ENCODE assay signal across 10 cellular contexts in genomic region chr9:68802525-68803015, GRCh38.
A peak's percentile ranks its signal among the peaks of the same experiment; 100 is the strongest.
DNase-seq lines count a peak whose midpoint lies in the region; ATAC-seq and TF ChIP-seq lines count a peak whose summit lies in the region.
"Had no signal": no experiment of that assay in that cellular context is flagged by ENCODE, and none has a peak within 500 bp of the region (broad histone marks: within the 10 kb centered on the region; RNA-seq: fewer than 3 reads in every experiment).

No MANE protein-coding gene starts in this region.

- no peaks in the 10 kb centered on the region for H3K36me3 Mint-ChIP-seq in mesothelial cell of epicardium
- H3K36me3 Mint-ChIP-seq: CD8-positive, alpha-beta memory T cell had no signal

- 46% methylated on average over 6 of the region's 6 CpGs for WGBS in right lobe of liver (ENCODE audit: insufficient coverage, low coverage, low lambda C conversion rate, missing lambda C conversion rate)

- H3K9me3 Mint-ChIP-seq in mesothelial cell of epicardium, result no peaks in the 10 kb centered on the region
- H3K9me3 Mint-ChIP-seq: CD8-positive, alpha-beta memory T cell; neural crest cell had no signal

- intact Hi-C loops in right lobe of liver (cut with DNase I), result no loop called here

- no peak overlapping the region for H3K4me3 Mint-ChIP-seq in mesothelial cell of epicardium
- H3K4me3 Mint-ChIP-seq: CD8-positive, alpha-beta memory T cell; neural crest cell had no signal

- peak; percentile 30 to 52 for DNase-seq in stimulated activated CD4-positive, alpha-beta T cell treated with anti-CD3 and anti-CD28 coated beads, Interleukin-15, amount 100 ng/mL, for 48 hours (ENCODE audit: low read depth in 2 of 2)
- no peak for DNase-seq in stimulated activated CD4-positive, alpha-beta T cell treated with anti-CD3 and anti-CD28 coated beads, Interleukin-4, amount 100 ng/mL, for 4 hours
- DNase-seq in Peyer's patch (peak in 2 of 3 donors; percentile 29 to 81), osteoblast (ENCODE audit: insufficient read length, low spot score, missing footprints) (no peak), mesothelial cell of epicardium (ENCODE audit: low spot score in 2 of 2, unreplicated experiment in 2 of 2) (no peak), right lobe of liver (no peak), HCEC 1CT (no peak)
- DNase-seq: CD8-positive, alpha-beta memory T cell had no signal

- TF ChIP-seq CTCF in Peyer's patch (IDR thresholded peaks at IDR 0.05), result no peak
- no peak for TF ChIP-seq CTCF in osteoblast (IDR thresholded peaks at IDR 0.05; ENCODE audit: extremely low read depth, low read depth, low read length)
- TF ChIP-seq CTCF in mesothelial cell of epicardium (IDR thresholded peaks at IDR 0.05; ENCODE audit: unreplicated experiment), result no peak
- TF ChIP-seq CTCF in right lobe of liver (IDR thresholded peaks at IDR 0.05), result no peak

- H2AFZ ChIP-seq in osteoblast (ENCODE audit: low read length), result no peak overlapping the region

- H3K27me3 ChIP-seq in Peyer's patch, result no peaks in the 10 kb centered on the region
- H3K27me3 ChIP-seq in osteoblast (ENCODE audit: insufficient read depth, low read length), result no peaks in the 10 kb centered on the region
- H3K27me3 ChIP-seq in right lobe of liver, result no peaks in the 10 kb centered on the region

- H3K4me3 ChIP-seq in Peyer's patch, result no peak overlapping the region
- H3K4me3 ChIP-seq in osteoblast (ENCODE audit: insufficient read depth, low read length), result no peak overlapping the region
- no peak overlapping the region for H3K4me3 ChIP-seq in right lobe of liver

- H3K27ac ChIP-seq in Peyer's patch, result peak overlapping the region in 3 of 4 donors; percentile 9 to 50 (median 20)
- no peak overlapping the region for H3K27ac ChIP-seq in osteoblast (ENCODE audit: low read depth, low read length)
- no peak overlapping the region for H3K27ac ChIP-seq in right lobe of liver

- no peaks in the 10 kb centered on the region for H3K27me3 Mint-ChIP-seq in mesothelial cell of epicardium (ENCODE audit: low read depth)

- H3K79me2 ChIP-seq in osteoblast (ENCODE audit: insufficient read depth, low read length), result no peaks in the 10 kb centered on the region

- H3K4me2 ChIP-seq in osteoblast (ENCODE audit: insufficient read depth, low read length), result no peak overlapping the region

- ATAC-seq in HG02763 (IDR thresholded peaks at IDR 0.05; ENCODE audit: unreplicated experiment) (peak; percentile 99), right lobe of liver (no peak)

- H3K9me3 ChIP-seq in Peyer's patch (no peaks in the 10 kb centered on the region), osteoblast (ENCODE audit: low read depth, low read length) (no peaks in the 10 kb centered on the region), right lobe of liver (no peaks in the 10 kb centered on the region)

- H4K20me1 ChIP-seq in osteoblast (ENCODE audit: insufficient read depth, low read length), result no peaks in the 10 kb centered on the region

- peaks cover 10% of the 10 kb centered on the region for H3K4me1 Mint-ChIP-seq in mesothelial cell of epicardium
- H3K4me1 Mint-ChIP-seq: CD8-positive, alpha-beta memory T cell had no signal

- H3K36me3 ChIP-seq in Peyer's patch (no peaks in the 10 kb centered on the region), osteoblast (ENCODE audit: insufficient read depth, low read length) (no peaks in the 10 kb centered on the region), right lobe of liver (no peaks in the 10 kb centered on the region)

- no peak overlapping the region for H3K27ac Mint-ChIP-seq in mesothelial cell of epicardium
- H3K27ac Mint-ChIP-seq: CD8-positive, alpha-beta memory T cell had no signal

- peaks cover 0 to 11% (median 2%) of the 10 kb centered on the region in 4 donors for H3K4me1 ChIP-seq in Peyer's patch
- no peaks in the 10 kb centered on the region for H3K4me1 ChIP-seq in osteoblast (ENCODE audit: insufficient read depth, low read length)
- H3K4me1 ChIP-seq in right lobe of liver, result no peaks in the 10 kb centered on the region

- no peak for TF ChIP-seq POLR2A in Peyer's patch (IDR thresholded peaks at IDR 0.05)
- no peak for TF ChIP-seq POLR2A in right lobe of liver (IDR thresholded peaks at IDR 0.05)

Comparison
In these comparisons a context has a peak if more than half of its experiments do, and no peak if none do; other contexts are left out.
1. DNase-seq: peak in stimulated activated CD4-positive, alpha-beta T cell treated with anti-CD3 and anti-CD28 coated beads, Interleukin-15, amount 100 ng/mL, for 48 hours (2 of 2) and Peyer's patch (2 of 3); none in stimulated activated CD4-positive, alpha-beta T cell treated with anti-CD3 and anti-CD28 coated beads, Interleukin-4, amount 100 ng/mL, for 4 hours (0 of 2), osteoblast (single experiment), mesothelial cell of epicardium (0 of 2), right lobe of liver (0 of 3) and HCEC 1CT (single experiment).
2. H3K27ac ChIP-seq: peak in Peyer's patch (3 of 4); none in osteoblast (single experiment) and right lobe of liver (0 of 3).